In genomic region chr10:43605850-43606322, GRCh38 we compare ENCODE assay signal across 8 cellular contexts. TPM values are rescaled to one million over a fixed set of nuclear protein-coding genes. Genes with fewer than 3 reads are reported as not detected.
DNase-seq lines count a peak whose midpoint lies in the region; ATAC-seq and TF ChIP-seq lines count a peak whose summit lies in the region.

No MANE protein-coding gene starts in this region.

- peaks cover 8% of the 10 kb centered on the region for H3K4me1 Mint-ChIP-seq in mesothelial cell of epicardium

- DNase-seq in astrocyte of the cerebellum (ENCODE audit: low read depth) (no peak), mesothelial cell of epicardium (ENCODE audit: low spot score in 2 of 2, unreplicated experiment in 2 of 2) (no peak), NCI-H2227 treated with DMSO at 0.1 percent for 48 hours (lab: John Stamatoyannopoulos, UW) (no peak)
- DNase-seq in activated effector memory CD4-positive, alpha-beta T cell treated with anti-CD3 and anti-CD28 coated beads, Interleukin-2, amount 50 U/mL, for 16 hours: no peak

- H3K36me3 Mint-ChIP-seq in mesothelial cell of epicardium: peaks cover 11% of the 10 kb centered on the region

- TF ChIP-seq CTCF in GM12873 (IDR thresholded peaks at IDR 0.05; ENCODE audit: insufficient read depth, low read depth, low read length, missing control alignments) (peak; percentile 5), astrocyte of the cerebellum (IDR thresholded peaks at IDR 0.05; ENCODE audit: low read depth, low read length, missing control alignments) (no peak), mesothelial cell of epicardium (IDR thresholded peaks at IDR 0.05; ENCODE audit: unreplicated experiment) (no peak)

- in situ Hi-C loops in astrocyte of the cerebellum (cut with HindIII; ENCODE audit: low sequenced_read_pairs): no loop called here

- H3K4me3 ChIP-seq in astrocyte of the cerebellum (ENCODE audit: low read depth, low read length): peak overlapping the region; percentile 66

- no peak overlapping the region for H3K27ac Mint-ChIP-seq in mesothelial cell of epicardium

- H3K27me3 Mint-ChIP-seq in mesothelial cell of epicardium (ENCODE audit: low read depth): peaks cover 24% of the 10 kb centered on the region

- H3K9me3 Mint-ChIP-seq in mesothelial cell of epicardium: peaks cover 9% of the 10 kb centered on the region

- ATAC-seq in HG03039 (IDR thresholded peaks at IDR 0.05; ENCODE audit: unreplicated experiment) (peak; percentile 17), HG03025 (IDR thresholded peaks at IDR 0.05; ENCODE audit: low FRiP score, unreplicated experiment) (no peak), GM19467 (IDR thresholded peaks at IDR 0.05; ENCODE audit: unreplicated experiment) (no peak)

- peak overlapping the region; percentile 78 for H3K4me3 Mint-ChIP-seq in mesothelial cell of epicardium

RNA-seq across cellular contexts. Expression of gene ZNF485, which starts 0.4 kb away (rescaled TPM):
- total RNA-seq in mesothelial cell of epicardium: 6.1 to 7.3 TPM (median 6.7 TPM) in 3 replicates

RNA-seq across cellular contexts. Expression of gene ZNF239, which starts 31.5 kb away (rescaled TPM):
- total RNA-seq in mesothelial cell of epicardium: 8.9 to 9.5 TPM (median 9.2 TPM) in 3 replicates

RNA-seq across cellular contexts. Expression of gene ZNF32, which starts 42.8 kb away (rescaled TPM):
- total RNA-seq in mesothelial cell of epicardium: 46.7 to 51.2 TPM (median 46.8 TPM) in 3 replicates
